In genomic region chr7:129468087-129468486, GRCh38 we compare ENCODE assay signal across 18 cellular contexts. TPM values are rescaled to one million over a fixed set of nuclear protein-coding genes. Genes with fewer than 3 reads are reported as not detected.
DNase-seq lines count a peak whose midpoint lies in the region; ATAC-seq and TF ChIP-seq lines count a peak whose summit lies in the region.
"Had no signal": no experiment of that assay in that cellular context is flagged by ENCODE, and none has a peak within 500 bp of the region (broad histone marks: within the 10 kb centered on the region; RNA-seq: fewer than 3 reads in every experiment).

No MANE protein-coding gene starts in this region.

- H3K4me3 Mint-ChIP-seq in immature natural killer cell, result peak overlapping the region in 3 of 5 donors; percentile 58 to 69 (median 64)

- TF ChIP-seq CTCF in brain microvascular endothelial cell (IDR thresholded peaks at IDR 0.05; ENCODE audit: low read depth, low read length, missing control alignments), result no peak
- TF ChIP-seq CTCF in GM20000 (IDR thresholded peaks at IDR 0.05; ENCODE audit: extremely low read depth, missing control alignments), result no peak

- ATAC-seq in GM18867 (IDR thresholded peaks at IDR 0.05; ENCODE audit: unreplicated experiment), result no peak

- no peaks in the 10 kb centered on the region for H3K9me3 Mint-ChIP-seq in immature natural killer cell
- H3K9me3 Mint-ChIP-seq: CD8-positive, alpha-beta memory T cell had no signal

- H3K4me3 ChIP-seq in brain microvascular endothelial cell (ENCODE audit: low read depth, low read length), result no peak overlapping the region
- H3K4me3 ChIP-seq: suprapubic skin had no signal

- no peak overlapping the region for H3K27ac ChIP-seq in brain microvascular endothelial cell
- H3K27ac ChIP-seq: suprapubic skin had no signal

- H3K36me3 Mint-ChIP-seq in immature natural killer cell, result no peaks in the 10 kb centered on the region
- H3K36me3 Mint-ChIP-seq: CD8-positive, alpha-beta memory T cell had no signal

- DNase-seq in GM04503 (ENCODE audit: low read depth) (peak; percentile 44), brain microvascular endothelial cell (peak; percentile 23), immature natural killer cell (no peak), stromal cell of bone marrow (ENCODE audit: low read depth) (peak; percentile 25), GM20000 (ENCODE audit: low spot score) (no peak), islet precursor cell (no peak)
- DNase-seq: activated CD4-positive, alpha-beta T cell treated with anti-CD3 and anti-CD28 coated beads, Interleukin-2, amount 50 U/mL, for 4 hours; amygdala; CD8-positive, alpha-beta memory T cell; dorsolateral prefrontal cortex; GF-D8; NCI-H1105 treated with DMSO at 0.1 percent for 48 hours; NK-92 treated with Interleukin-12 subunit alpha and Interleukin-12 subunit beta, amount 100 ng/mL, for 24 hours; posterior cingulate gyrus; SIG-M5; T-helper 9 cell had no signal

- peak overlapping the region in 5 of 6 donors; percentile 13 to 94 (median 90) for H3K27ac Mint-ChIP-seq in immature natural killer cell

- no peaks in the 10 kb centered on the region for H3K27me3 Mint-ChIP-seq in immature natural killer cell (ENCODE audit: low read depth in 3 of 3)
- H3K27me3 Mint-ChIP-seq: CD8-positive, alpha-beta memory T cell had no signal

- peaks cover 0 to 12% of the 10 kb centered on the region in 2 donors for H3K4me1 Mint-ChIP-seq in immature natural killer cell

- H3K36me3 ChIP-seq in brain microvascular endothelial cell (replicated peaks), result no peaks in the 10 kb centered on the region
- H3K36me3 ChIP-seq: suprapubic skin had no signal

- no peaks in the 10 kb centered on the region for H3K27me3 ChIP-seq in brain microvascular endothelial cell (replicated peaks)
- H3K27me3 ChIP-seq: dorsolateral prefrontal cortex, suprapubic skin had no signal

- in situ Hi-C loops in brain microvascular endothelial cell (cut with HindIII; ENCODE audit: low pct_ligation_motif_present, low sequenced_read_pairs), result no loop called here

RNA-seq across cellular contexts. Expression of gene STRIP2, which starts 33.9 kb away (rescaled TPM):
- polyA plus RNA-seq in immature natural killer cell, result under 1 TPM in 1 of 3 donors, not detected in 2; 0.25 TPM
- polyA plus RNA-seq: CD8-positive, alpha-beta memory T cell had no signal

RNA-seq across cellular contexts. Expression of gene SMKR1, which starts 34.2 kb away (rescaled TPM):
- 10 to 100 TPM; 18.1 to 25.8 (median 19.5) TPM for polyA plus RNA-seq in immature natural killer cell

Comparison
In these comparisons a context has a peak if more than half of its experiments do, and no peak if none do; other contexts are left out.
1. DNase-seq: peak in GM04503 (single experiment), brain microvascular endothelial cell (single experiment) and stromal cell of bone marrow (single experiment); none in immature natural killer cell (0 of 3), GM20000 (single experiment) and islet precursor cell (single experiment).